Comparison of ENCODE assay signal across 8 cellular contexts in genomic region chr3:48086736-48087470, GRCh38.
A peak's percentile ranks its signal among the peaks of the same experiment; 100 is the strongest.
DNase-seq lines count a peak whose midpoint lies in the region; ATAC-seq and TF ChIP-seq lines count a peak whose summit lies in the region.

No MANE protein-coding gene starts in this region.

- H3K4me1 ChIP-seq in left ventricle myocardium inferior (peaks cover 69% of the 10 kb centered on the region), thoracic aorta (ENCODE audit: control insufficient read depth in 1 of 2, low read depth in 2 of 2) (peaks cover 27 to 61% of the 10 kb centered on the region in 2 donors)

- H3K36me3 ChIP-seq in left ventricle myocardium inferior (peaks cover 3% of the 10 kb centered on the region), thoracic aorta (no peaks in the 10 kb centered on the region)

- peak overlapping the region; percentile 97 for H3K27ac ChIP-seq in left ventricle myocardium inferior (replicated peaks)
- H3K27ac ChIP-seq in adipose tissue (ENCODE audit: low read depth, low read length): peak overlapping the region; percentile 1
- peak overlapping the region; percentile 98 to 100 for H3K27ac ChIP-seq in thoracic aorta

- H3K4me3 ChIP-seq in left ventricle myocardium inferior: peak overlapping the region; percentile 84
- peak overlapping the region; percentile 88 for H3K4me3 ChIP-seq in thoracic aorta

- ATAC-seq in left cardiac atrium: no peak
- peak; percentile 14 for ATAC-seq in thoracic aorta (ENCODE audit: insufficient number of reproducible peaks, low FRiP score, low read depth)
- no peak for ATAC-seq in HG02840 (IDR thresholded peaks at IDR 0.05; ENCODE audit: low FRiP score, unreplicated experiment)

- TF ChIP-seq CTCF in left ventricle myocardium inferior (IDR thresholded peaks at IDR 0.05; ENCODE audit: borderline replicate concordance): no peak
- TF ChIP-seq CTCF in thoracic aorta (IDR thresholded peaks at IDR 0.05): no peak

- 41 to 46% (median 44%) methylated on average over 2 of the region's 2 CpGs for WGBS in adipose tissue, 3 donors

- H3K9me3 ChIP-seq in left ventricle myocardium inferior (replicated peaks) (no peaks in the 10 kb centered on the region), thoracic aorta (no peaks in the 10 kb centered on the region)

- H3K27me3 ChIP-seq in left ventricle myocardium inferior (ENCODE audit: low read depth): no peaks in the 10 kb centered on the region
- no peaks in the 10 kb centered on the region for H3K27me3 ChIP-seq in thoracic aorta (replicated peaks; ENCODE audit: insufficient read depth)

- DNase-seq in left ventricle myocardium inferior: no peak
- DNase-seq in left cardiac atrium: no peak
- DNase-seq in kidney glomerular epithelial cell (lab: John Stamatoyannopoulos, UW): peak; percentile 37
- no peak for DNase-seq in thoracic aorta (ENCODE audit: low spot score)
- no peak for DNase-seq in mucosa of gallbladder (ENCODE audit: low spot score)
- no peak for DNase-seq in ecto neural progenitor cell (ENCODE audit: low spot score)

- intact Hi-C loops in left ventricle myocardium inferior (cut with micrococcal nuclease) (loop anchor here (10.0 kb wide), 1 partner anchor 92 kb away; no protein-coding TSS in a partner anchor), left cardiac atrium (cut with DNase I) (loop anchor here in 1 of 2 donors (5.0 kb wide), 1 partner anchor 70 kb away; the partner anchor contains the start of gene MAP4)

Comparison
In these comparisons a context has a peak if more than half of its experiments do, and no peak if none do; other contexts are left out.
1. H3K27ac ChIP-seq: peak in every context shown above with its lines; median percentile 99 in thoracic aorta; 97 in left ventricle myocardium inferior; 1 in adipose tissue.